Comparison of ENCODE assay signal across 20 cellular contexts in the genomic region with DNA sequence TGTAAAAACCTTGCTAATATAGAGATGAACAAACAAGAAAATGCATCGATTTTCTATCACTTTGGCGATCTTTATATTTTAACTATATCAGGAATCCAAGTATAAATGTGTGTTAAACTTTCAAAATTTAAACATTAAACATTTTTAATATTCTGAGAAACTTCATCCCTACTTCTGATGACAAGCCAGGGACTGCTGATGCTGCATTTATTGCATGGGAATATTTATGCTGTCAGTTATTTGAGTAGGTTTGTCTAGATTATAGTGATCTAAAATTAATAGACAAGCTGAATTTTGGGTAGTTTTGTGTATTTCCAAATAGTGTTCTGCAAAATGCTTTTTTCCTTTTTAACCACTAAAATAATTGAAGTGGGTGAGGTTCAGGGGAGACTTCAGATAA.
A peak's percentile ranks its signal among the peaks of the same experiment; 100 is the strongest.
DNase-seq lines count a peak whose midpoint lies in the region; ATAC-seq, FAIRE-seq and TF ChIP-seq lines count a peak whose summit lies in the region.
"Had no signal": no experiment of that assay in that cellular context is flagged by ENCODE, and none has a peak within 500 bp of the region (broad histone marks: within the 10 kb centered on the region; RNA-seq: fewer than 3 reads in every experiment).

No MANE protein-coding gene starts in this region.

- no peak overlapping the region for H2AK9ac ChIP-seq in IMR-90 (replicated peaks; ENCODE audit: low read depth, low read length, poor library complexity)

- no peak overlapping the region for H2BK15ac ChIP-seq in IMR-90 (ENCODE audit: low read depth, low read length)

- H3K4me2 ChIP-seq in HepG2 (ENCODE audit: low read depth, low read length) (no peak overlapping the region), IMR-90 (ENCODE audit: low read depth, low read length) (no peak overlapping the region), hepatocyte (no peak overlapping the region)
- H3K4me2 ChIP-seq: BLaER1 had no signal

- H2BK20ac ChIP-seq in IMR-90 (ENCODE audit: low read depth, low read length) = no peak overlapping the region

- no peak for DNase-seq in HepG2 (ENCODE audit: low spot score)
- DNase-seq in right lobe of liver = no peak
- DNase-seq in IMR-90 = no peak
- no peak for DNase-seq in pancreas
- no peak for DNase-seq in activated effector memory CD4-positive, alpha-beta T cell treated with anti-CD3 and anti-CD28 coated beads, Interleukin-2, amount 50 U/mL, for 16 hours
- no peak for DNase-seq in hepatocyte (ENCODE audit: low spot score)
- DNase-seq: ACHN; BE2C; C1 segment of cervical spinal cord; Caco-2; Calu3; CD4-positive, alpha-beta memory T cell; CD4-positive, CD25-positive, alpha-beta regulatory T cell; DMS79 treated with DMSO at 0.1 percent for 48 hours; GDM1 had no signal

- H3K4me3 ChIP-seq in HepG2 (replicated peaks in 1 of 3; ENCODE audit: insufficient read depth in 1 of 3, low read depth in 2 of 3, low read length in 3 of 3) (no peak overlapping the region), right lobe of liver (no peak overlapping the region), IMR-90 (ENCODE audit: insufficient read depth, low read depth, low read length) (no peak overlapping the region), pancreas (no peak overlapping the region), hepatocyte (no peak overlapping the region)
- H3K4me3 ChIP-seq: BLaER1, GM12878 had no signal

- H3K9me2 ChIP-seq in hepatocyte (replicated peaks; ENCODE audit: insufficient read depth) = no peaks in the 10 kb centered on the region

- H3K79me2 ChIP-seq in HepG2 (ENCODE audit: insufficient read depth, low read length) (no peaks in the 10 kb centered on the region), hepatocyte (no peaks in the 10 kb centered on the region)

- ATAC-seq in HepG2 = no peak
- ATAC-seq in right lobe of liver = no peak
- no peak for ATAC-seq in IMR-90 (ENCODE audit: low read depth)
- ATAC-seq in pancreas = no peak
- ATAC-seq: GM12878 had no signal

- BruUV-seq in HepG2 (replicated peaks; lab: Mats Ljungman, UMichigan) (no TSS peak), IMR-90 (replicated peaks; lab: Mats Ljungman, UMichigan) (no TSS peak)

- H2AK5ac ChIP-seq in IMR-90 (ENCODE audit: low read depth, low read length) = no peak overlapping the region

- no peaks in the 10 kb centered on the region for H3K4me1 ChIP-seq in HepG2 (ENCODE audit: insufficient read depth, low read length)
- H3K4me1 ChIP-seq in right lobe of liver = peaks cover 0 to 14% (median 2%) of the 10 kb centered on the region in 4 donors
- H3K4me1 ChIP-seq in IMR-90 (ENCODE audit: control insufficient read depth, insufficient read depth, low read length) = no peaks in the 10 kb centered on the region
- no peaks in the 10 kb centered on the region for H3K4me1 ChIP-seq in pancreas
- H3K4me1 ChIP-seq in hepatocyte (ENCODE audit: insufficient read depth) = no peaks in the 10 kb centered on the region
- H3K4me1 ChIP-seq: BE2C, BLaER1, Caco-2 had no signal

- no peak overlapping the region for H3K23ac ChIP-seq in IMR-90 (ENCODE audit: low read depth, low read length)

- in situ Hi-C loops in HepG2 (cut with HindIII; ENCODE audit: extremely low pct_ligation_motif_present, low pct_unique_long_range_greater_than_20kb) = no loop called here
- in situ Hi-C loops in IMR-90 (cut with MboI; ENCODE audit: low sequenced_read_pairs) = no loop called here

- H3K56ac ChIP-seq in IMR-90 (ENCODE audit: extremely low read depth, insufficient read depth, low read length) = no peak overlapping the region

- no peak overlapping the region for H3K18ac ChIP-seq in IMR-90 (ENCODE audit: low read depth, low read length)

- no peaks in the 10 kb centered on the region for H3K79me1 ChIP-seq in IMR-90 (ENCODE audit: low read depth in 1 of 2, low read length in 2 of 2)

- TF ChIP-seq EP300 in HepG2 (IDR thresholded peaks at IDR 0.05; ENCODE audit: low read depth in 2 of 2, low read length in 2 of 2) (no peak), HepG2 (CRISPR knock-in tag; IDR thresholded peaks at IDR 0.05; ENCODE audit: borderline replicate concordance) (no peak)

- POLR2A ChIA-PET in HepG2 (lab: Yijun Ruan, JAX) = no interaction called here
- POLR2A ChIA-PET in IMR-90 (lab: Charles Lee; ENCODE audit: unreplicated experiment) = no interaction called here

- H3K9me3 ChIP-seq in HepG2 (ENCODE audit: low read length) (no peaks in the 10 kb centered on the region), right lobe of liver (no peaks in the 10 kb centered on the region), IMR-90 (ENCODE audit: control insufficient read depth, insufficient read depth, low read length) (no peaks in the 10 kb centered on the region), pancreas (no peaks in the 10 kb centered on the region), hepatocyte (ENCODE audit: low read depth) (no peaks in the 10 kb centered on the region)
- H3K9me3 ChIP-seq: BE2C, BLaER1, Caco-2 had no signal

- TF ChIP-seq CTCF in HepG2 (CRISPR knock-in tag; IDR thresholded peaks at IDR 0.05) (no peak), right lobe of liver (IDR thresholded peaks at IDR 0.05) (no peak), IMR-90 (conservative IDR thresholded peaks at IDR 0.05; ENCODE audit: low read depth, low read length) (no peak), pancreas (IDR thresholded peaks at IDR 0.05) (no peak), hepatocyte (IDR thresholded peaks at IDR 0.05; ENCODE audit: poor library complexity) (no peak)

- H2BK5ac ChIP-seq in IMR-90 (ENCODE audit: low read depth, low read length, poor library complexity, severe bottlenecking) = no peak overlapping the region

- TF ChIP-seq POLR2A in HepG2 (IDR thresholded peaks at IDR 0.05; ENCODE audit: insufficient read depth in 1 of 2, low read depth in 2 of 2, low read length in 2 of 2) (no peak), right lobe of liver (IDR thresholded peaks at IDR 0.05) (no peak), IMR-90 (IDR thresholded peaks at IDR 0.05; ENCODE audit: low read depth, low read length) (no peak)

- H3K9ac ChIP-seq in HepG2 (ENCODE audit: insufficient read depth, low read depth, low read length) (no peak overlapping the region), IMR-90 (ENCODE audit: low read depth, low read length) (no peak overlapping the region)
- H3K9ac ChIP-seq: BLaER1 had no signal

- no peaks in the 10 kb centered on the region for H3K36me3 ChIP-seq in HepG2 (replicated peaks in 1 of 2; ENCODE audit: control insufficient read depth in 1 of 2, insufficient read depth in 2 of 2, low read length in 2 of 2)
- no peaks in the 10 kb centered on the region for H3K36me3 ChIP-seq in right lobe of liver
- no peaks in the 10 kb centered on the region for H3K36me3 ChIP-seq in IMR-90 (ENCODE audit: control insufficient read depth, insufficient read depth, low read length)
- no peaks in the 10 kb centered on the region for H3K36me3 ChIP-seq in pancreas
- no peaks in the 10 kb centered on the region for H3K36me3 ChIP-seq in hepatocyte (replicated peaks; ENCODE audit: insufficient read depth, low read depth)
- H3K36me3 ChIP-seq: BE2C, BLaER1 had no signal

- H3K9me1 ChIP-seq in IMR-90 (ENCODE audit: insufficient read depth, low read length) = no peaks in the 10 kb centered on the region

- CTCF ChIA-PET in HepG2 (lab: Yijun Ruan, JAX; ENCODE audit: low intra/inter-chr PET ratio, low total read pairs) (no interaction called here), IMR-90 (lab: Yijun Ruan, JAX) (no interaction called here)

- H3K27me3 ChIP-seq in HepG2 (ENCODE audit: control insufficient read depth in 1 of 2, insufficient read depth in 2 of 2, low read length in 2 of 2) = no peaks in the 10 kb centered on the region
- no peaks in the 10 kb centered on the region for H3K27me3 ChIP-seq in right lobe of liver
- H3K27me3 ChIP-seq in IMR-90 (ENCODE audit: control insufficient read depth, insufficient read depth, low read length) = no peaks in the 10 kb centered on the region
- H3K27me3 ChIP-seq in pancreas = no peaks in the 10 kb centered on the region
- H3K27me3 ChIP-seq in hepatocyte = no peaks in the 10 kb centered on the region
- H3K27me3 ChIP-seq: BE2C, BLaER1 had no signal

- intact Hi-C loops in HepG2 (cut with micrococcal nuclease; ENCODE audit: unreplicated experiment) = no loop called here
- intact Hi-C loops in right lobe of liver (cut with DNase I) = no loop called here
- intact Hi-C loops in IMR-90 (cut with micrococcal nuclease) = no loop called here
- intact Hi-C loops in pancreas (cut with DNase I) = no loop called here

- TF ChIP-seq RAD21 in HepG2 (CRISPR knock-in tag; IDR thresholded peaks at IDR 0.05) = no peak
- no peak for TF ChIP-seq RAD21 in IMR-90 (IDR thresholded peaks at IDR 0.05; ENCODE audit: low read length)

- H3K27ac ChIP-seq in HepG2 (ENCODE audit: extremely low read length, insufficient read depth, low read length) (no peak overlapping the region), right lobe of liver (no peak overlapping the region), IMR-90 (ENCODE audit: insufficient read depth, low read length) (no peak overlapping the region), pancreas (no peak overlapping the region), hepatocyte (no peak overlapping the region)
- H3K27ac ChIP-seq: 22Rv1, BLaER1 had no signal

- H3K4ac ChIP-seq in IMR-90 (ENCODE audit: low read depth, low read length) = no peak overlapping the region

- H4K8ac ChIP-seq in IMR-90 (ENCODE audit: low read depth in 2 of 2, low read length in 2 of 2) = no peak overlapping the region

- WGBS in HepG2 (ENCODE audit: low lambda C conversion rate) = 48% methylated on average over 2 of the region's 2 CpGs
- 92% methylated on average over 2 of the region's 2 CpGs for WGBS in right lobe of liver (ENCODE audit: insufficient coverage, low coverage, low lambda C conversion rate, missing lambda C conversion rate)
- no CpG with 5 or more reads among the region's 2 CpGs for WGBS in IMR-90 (ENCODE audit: extremely low coverage in 2 of 2, insufficient read length in 1 of 2), 2 experiments
- WGBS in pancreas, 2 donors = 91 to 96% methylated on average over 2 of the region's 2 CpGs
- 95% methylated on average over 2 of the region's 2 CpGs for WGBS in hepatocyte (ENCODE audit: low lambda C conversion rate, missing lambda C conversion rate)

- no peak overlapping the region for H3K14ac ChIP-seq in IMR-90 (replicated peaks; ENCODE audit: low read depth, low read length)

- FAIRE-seq in HepG2 (lab: Jason Lieb, UNC) = no peak
- peak; percentile 5 for FAIRE-seq in pancreas (lab: Jason Lieb, UNC)
- FAIRE-seq: GM12878, GM12892, GM18507 had no signal

- no peak overlapping the region for H4K5ac ChIP-seq in IMR-90 (ENCODE audit: low read depth, low read length)

- H2AFZ ChIP-seq in HepG2 (ENCODE audit: low read length) (no peak overlapping the region), IMR-90 (replicated peaks; ENCODE audit: low read length, poor library complexity) (no peak overlapping the region), hepatocyte (no peak overlapping the region)

- dilution Hi-C loops in IMR-90 (cut with HindIII; ENCODE audit: low sequenced_read_pairs, unreplicated experiment) = no loop called here

- H4K91ac ChIP-seq in IMR-90 (ENCODE audit: insufficient read depth, low read depth, low read length) = no peak overlapping the region

- H4K20me1 ChIP-seq in HepG2 (ENCODE audit: insufficient read depth, low read length) (no peaks in the 10 kb centered on the region), IMR-90 (ENCODE audit: insufficient read depth, low read length) (no peaks in the 10 kb centered on the region), hepatocyte (ENCODE audit: insufficient read depth, poor library complexity, severe bottlenecking) (no peaks in the 10 kb centered on the region)
- H4K20me1 ChIP-seq: BLaER1 had no signal

- H2BK120ac ChIP-seq in IMR-90 (ENCODE audit: low read depth, low read length) = no peak overlapping the region
